In genomic region chr3:126479642-126480041, GRCh38 we compare ENCODE assay signal across 1 cellular context.
TF ChIP-seq lines count a peak whose summit lies in the region.

No MANE protein-coding gene starts in this region.

TF ChIP-seq in HepG2, 621 proteins besides CTCF, POLR2A, EP300 and RAD21:
- no peak for TF ChIP-seq CENPX (CRISPR knock-in tag; IDR thresholded peaks at IDR 0.05)
- TF ChIP-seq HDAC1 (CRISPR knock-in tag; IDR thresholded peaks at IDR 0.05), result no peak
- TF ChIP-seq PHF5A (CRISPR knock-in tag; IDR thresholded peaks at IDR 0.05; ENCODE audit: low read depth, unreplicated experiment), result no peak
- TF ChIP-seq, protein P1, sequence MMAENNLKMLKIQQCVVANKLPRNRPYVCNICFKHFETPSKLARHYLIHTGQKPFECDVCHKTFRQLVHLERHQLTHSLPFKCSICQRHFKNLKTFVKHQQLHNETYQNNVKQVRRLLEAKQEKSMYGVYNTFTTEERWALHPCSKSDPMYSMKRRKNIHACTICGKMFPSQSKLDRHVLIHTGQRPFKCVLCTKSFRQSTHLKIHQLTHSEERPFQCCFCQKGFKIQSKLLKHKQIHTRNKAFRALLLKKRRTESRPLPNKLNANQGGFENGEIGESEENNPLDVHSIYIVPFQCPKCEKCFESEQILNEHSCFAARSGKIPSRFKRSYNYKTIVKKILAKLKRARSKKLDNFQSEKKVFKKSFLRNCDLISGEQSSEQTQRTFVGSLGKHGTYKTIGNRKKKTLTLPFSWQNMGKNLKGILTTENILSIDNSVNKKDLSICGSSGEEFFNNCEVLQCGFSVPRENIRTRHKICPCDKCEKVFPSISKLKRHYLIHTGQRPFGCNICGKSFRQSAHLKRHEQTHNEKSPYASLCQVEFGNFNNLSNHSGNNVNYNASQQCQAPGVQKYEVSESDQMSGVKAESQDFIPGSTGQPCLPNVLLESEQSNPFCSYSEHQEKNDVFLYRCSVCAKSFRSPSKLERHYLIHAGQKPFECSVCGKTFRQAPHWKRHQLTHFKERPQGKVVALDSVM (CRISPR knock-in tag; IDR thresholded peaks at IDR 0.05), result peak; percentile 93
- no peak for TF ChIP-seq SRSF9 (IDR thresholded peaks at IDR 0.05; ENCODE audit: borderline replicate concordance, insufficient read depth, low read depth, low read length, poor library complexity, severe bottlenecking)
- TF ChIP-seq ZNF580 (CRISPR knock-in tag; IDR thresholded peaks at IDR 0.05; ENCODE audit: borderline replicate concordance, low read depth), result no peak
- TF ChIP-seq MTF2 (CRISPR knock-in tag; IDR thresholded peaks at IDR 0.05; ENCODE audit: borderline replicate concordance), result no peak
